20 cellular contexts compared by ENCODE assay signal in genomic region chr5:109830955-109831502, GRCh38.
DNase-seq lines count a peak whose midpoint lies in the region; ATAC-seq, FAIRE-seq and TF ChIP-seq lines count a peak whose summit lies in the region.
"Had no signal": no experiment of that assay in that cellular context is flagged by ENCODE, and none has a peak within 500 bp of the region (broad histone marks: within the 10 kb centered on the region; RNA-seq: fewer than 3 reads in every experiment).

No MANE protein-coding gene starts in this region.

- no peak for TF ChIP-seq CTCF in CD8-positive, alpha-beta T cell (IDR thresholded peaks at IDR 0.05)
- TF ChIP-seq CTCF in HFFc6 (IDR thresholded peaks at IDR 0.05) (no peak), astrocyte (IDR thresholded peaks at IDR 0.05; ENCODE audit: insufficient read depth, low read depth, low read length) (no peak), D721Med (IDR thresholded peaks at IDR 0.05; ENCODE audit: insufficient read depth, missing control alignments) (no peak)

- intact Hi-C loops in CD8-positive, alpha-beta T cell (cut with DNase I, micrococcal nuclease), result no loop called here
- intact Hi-C loops in Right ventricle myocardium inferior (cut with DNase I), result no loop called here

- H3K36me3 Mint-ChIP-seq in CD8-positive, alpha-beta T cell, result peaks cover 65% of the 10 kb centered on the region
- H3K36me3 Mint-ChIP-seq in HFFc6 (ENCODE audit: low read depth), result peaks cover 14% of the 10 kb centered on the region
- peaks cover 3% of the 10 kb centered on the region for H3K36me3 Mint-ChIP-seq in astrocyte (ENCODE audit: low read depth, unreplicated experiment)
- H3K36me3 Mint-ChIP-seq in memory B cell, result peaks cover 38% of the 10 kb centered on the region

- H3K4me1 Mint-ChIP-seq in CD8-positive, alpha-beta T cell (ENCODE audit: low read depth), result peaks cover 25% of the 10 kb centered on the region
- peaks cover 53% of the 10 kb centered on the region for H3K4me1 Mint-ChIP-seq in HFFc6 (ENCODE audit: low read depth)
- H3K4me1 Mint-ChIP-seq in astrocyte (ENCODE audit: low read depth, unreplicated experiment), result peaks cover 22% of the 10 kb centered on the region
- H3K4me1 Mint-ChIP-seq in memory B cell, result no peaks in the 10 kb centered on the region

- H3K9ac ChIP-seq in astrocyte (ENCODE audit: low read length), result peak overlapping the region; percentile 6

- H3K4me3 ChIP-seq in CD8-positive, alpha-beta T cell (ENCODE audit: low read depth, low read length), result no peak overlapping the region
- no peak overlapping the region for H3K4me3 ChIP-seq in astrocyte (ENCODE audit: insufficient read depth, low read depth, low read length)
- H3K4me3 ChIP-seq: gastrocnemius medialis, sigmoid colon had no signal

- no peaks in the 10 kb centered on the region for H3K9me3 ChIP-seq in CD8-positive, alpha-beta T cell (ENCODE audit: low read length)
- no peaks in the 10 kb centered on the region for H3K9me3 ChIP-seq in astrocyte (ENCODE audit: insufficient read depth, low read depth, low read length)
- H3K9me3 ChIP-seq: BE2C, gastrocnemius medialis, sigmoid colon had no signal

- DNase-seq in CD8-positive, alpha-beta T cell, result no peak
- DNase-seq in HFFc6 (peak; percentile 50), astrocyte (ENCODE audit: low read depth) (peak; percentile 64), memory B cell (ENCODE audit: low spot score in 2 of 2) (no peak), D721Med (ENCODE audit: insufficient read length, low spot score) (no peak), Right ventricle myocardium inferior (ENCODE audit: missing footprints) (no peak), D341Med (ENCODE audit: low spot score) (no peak), AG20443 (ENCODE audit: low spot score) (no peak)
- DNase-seq: activated naive CD4-positive, alpha-beta T cell treated with anti-CD3 and anti-CD28 coated beads for 36 hours; BE2C; effector memory CD4-positive, alpha-beta T cell; gastrocnemius medialis; KBM-7; NCI-H1694 treated with DMSO at 0.1 percent for 48 hours; NCI-H526 treated with DMSO at 0.1 percent for 48 hours; sigmoid colon; stimulated activated naive B cell treated with anti-CD40 and anti-IgM and Interleukin-4, amounts not matched to agents 10 μg/mL and 1 μg/mL and 100 μg/mL, for 72 hours; trophoblast cell had no signal

- no peaks in the 10 kb centered on the region for H3K79me2 ChIP-seq in astrocyte (ENCODE audit: insufficient read depth, low read length)

- CTCF ChIA-PET in CD8-positive, alpha-beta T cell (lab: Charles Lee), result interaction anchor here (1.0 kb wide), 1 partner anchor 9 kb away, joined by 3 read pairs; no protein-coding TSS in a partner anchor

- ATAC-seq in CD8-positive, alpha-beta T cell, result no peak
- no peak for ATAC-seq in memory B cell (ENCODE audit: low read depth)
- ATAC-seq in Right ventricle myocardium inferior, result no peak
- ATAC-seq: gastrocnemius medialis; stimulated activated naive B cell treated with anti-CD40 and anti-IgM and Interleukin-4, amounts not matched to agents 10 μg/mL and 1 μg/mL and 100 μg/mL, for 72 hours had no signal

- H3K4me1 ChIP-seq in CD8-positive, alpha-beta T cell (ENCODE audit: insufficient read depth, low read length), result no peaks in the 10 kb centered on the region
- peaks cover 8% of the 10 kb centered on the region for H3K4me1 ChIP-seq in astrocyte (ENCODE audit: insufficient read depth, low read length)
- H3K4me1 ChIP-seq: BE2C, gastrocnemius medialis, sigmoid colon had no signal

- H3K4me2 ChIP-seq in astrocyte (ENCODE audit: low read length), result peak overlapping the region; percentile 24

- H2AFZ ChIP-seq in astrocyte (ENCODE audit: low read depth, low read length), result no peak overlapping the region

- no peak overlapping the region for H3K4me3 Mint-ChIP-seq in CD8-positive, alpha-beta T cell
- H3K4me3 Mint-ChIP-seq in HFFc6, result peak overlapping the region; percentile 6; the same call in 1 of the 2 replicates
- no peak overlapping the region for H3K4me3 Mint-ChIP-seq in astrocyte (ENCODE audit: unreplicated experiment)
- no peak overlapping the region for H3K4me3 Mint-ChIP-seq in memory B cell
- H3K4me3 Mint-ChIP-seq: activated naive CD4-positive, alpha-beta T cell treated with anti-CD3 and anti-CD28 coated beads for 36 hours; stimulated activated naive B cell treated with anti-CD40 and anti-IgM and Interleukin-4, amounts not matched to agents 10 μg/mL and 1 μg/mL and 100 μg/mL, for 72 hours had no signal

- H4K20me1 ChIP-seq in astrocyte (ENCODE audit: insufficient read depth, low read length), result no peaks in the 10 kb centered on the region

- no peak overlapping the region for H3K27ac ChIP-seq in CD8-positive, alpha-beta T cell (ENCODE audit: low read depth, low read length)
- H3K27ac ChIP-seq in astrocyte (ENCODE audit: low read depth, low read length), result peak overlapping the region; percentile 45
- H3K27ac ChIP-seq: gastrocnemius medialis, sigmoid colon had no signal

- no peaks in the 10 kb centered on the region for H3K27me3 ChIP-seq in CD8-positive, alpha-beta T cell (ENCODE audit: insufficient read depth, low read length)
- no peaks in the 10 kb centered on the region for H3K27me3 ChIP-seq in astrocyte (ENCODE audit: insufficient read depth, low read length)
- H3K27me3 ChIP-seq: BE2C, gastrocnemius medialis, sigmoid colon had no signal

- H3K27me3 Mint-ChIP-seq in CD8-positive, alpha-beta T cell (ENCODE audit: low read depth), result no peaks in the 10 kb centered on the region
- H3K27me3 Mint-ChIP-seq in HFFc6 (ENCODE audit: insufficient read depth), result no peaks in the 10 kb centered on the region; the same call in none of the 2 replicates
- H3K27me3 Mint-ChIP-seq in astrocyte (ENCODE audit: low read depth, unreplicated experiment), result no peaks in the 10 kb centered on the region
- no peaks in the 10 kb centered on the region for H3K27me3 Mint-ChIP-seq in memory B cell
- H3K27me3 Mint-ChIP-seq: stimulated activated naive B cell treated with anti-CD40 and anti-IgM and Interleukin-4, amounts not matched to agents 10 μg/mL and 1 μg/mL and 100 μg/mL, for 72 hours had no signal

- POLR2A ChIA-PET in CD8-positive, alpha-beta T cell (lab: Charles Lee), result no interaction called here

- peaks cover 4% of the 10 kb centered on the region for H3K36me3 ChIP-seq in CD8-positive, alpha-beta T cell (ENCODE audit: insufficient read depth, low read length)
- H3K36me3 ChIP-seq in astrocyte (ENCODE audit: insufficient read depth, low read length), result peaks cover 5% of the 10 kb centered on the region
- H3K36me3 ChIP-seq: BE2C had no signal

- H3K27ac Mint-ChIP-seq in CD8-positive, alpha-beta T cell, result peak overlapping the region; percentile 66
- H3K27ac Mint-ChIP-seq in HFFc6 (peak overlapping the region; percentile 67), astrocyte (ENCODE audit: unreplicated experiment) (no peak overlapping the region), memory B cell (peak overlapping the region; percentile 33)
- H3K27ac Mint-ChIP-seq: activated naive CD4-positive, alpha-beta T cell treated with anti-CD3 and anti-CD28 coated beads for 36 hours; stimulated activated naive B cell treated with anti-CD40 and anti-IgM and Interleukin-4, amounts not matched to agents 10 μg/mL and 1 μg/mL and 100 μg/mL, for 72 hours had no signal

- no peak for FAIRE-seq in astrocyte (lab: Jason Lieb, UNC)
- FAIRE-seq in D721Med (lab: Jason Lieb, UNC), result no peak
- FAIRE-seq: GM12891, RCC 7860 had no signal

- H3K9me3 Mint-ChIP-seq in CD8-positive, alpha-beta T cell, result no peaks in the 10 kb centered on the region
- no peaks in the 10 kb centered on the region for H3K9me3 Mint-ChIP-seq in HFFc6
- no peaks in the 10 kb centered on the region for H3K9me3 Mint-ChIP-seq in astrocyte (ENCODE audit: unreplicated experiment)
- H3K9me3 Mint-ChIP-seq in memory B cell, result peaks cover 2% of the 10 kb centered on the region

Comparison
In these comparisons a context has a peak if more than half of its experiments do, and no peak if none do; other contexts are left out.
1. DNase-seq: peak in HFFc6 (single experiment) and astrocyte (single experiment); none in CD8-positive, alpha-beta T cell (0 of 7), memory B cell (0 of 2), D721Med (single experiment), Right ventricle myocardium inferior (single experiment), D341Med (single experiment) and AG20443 (single experiment).